ENCODE assay signal across 13 cellular contexts in the genomic region with DNA sequence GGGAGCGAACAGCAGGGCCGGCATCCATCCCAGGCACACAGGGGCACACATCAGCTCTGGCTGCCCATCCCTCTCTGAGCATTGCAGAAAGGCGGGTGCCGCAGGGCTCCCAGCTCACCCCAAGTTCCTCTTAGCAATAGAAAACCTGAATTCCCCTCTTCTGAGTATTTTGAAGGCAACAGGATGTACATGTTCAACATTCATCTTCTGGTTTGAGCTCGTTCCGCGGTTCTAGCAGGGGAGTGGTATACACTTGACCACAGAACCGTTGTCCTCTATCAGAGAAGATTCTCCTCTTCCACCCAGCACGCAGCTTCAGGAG. TPM values are rescaled to one million over a fixed set of nuclear protein-coding genes. Genes with fewer than 3 reads are reported as not detected.
A peak's percentile ranks its signal among the peaks of the same experiment; 100 is the strongest.
DNase-seq lines count a peak whose midpoint lies in the region; ATAC-seq and TF ChIP-seq lines count a peak whose summit lies in the region.
"Had no signal": no experiment of that assay in that cellular context is flagged by ENCODE, and none has a peak within 500 bp of the region (broad histone marks: within the 10 kb centered on the region; RNA-seq: fewer than 3 reads in every experiment).

No MANE protein-coding gene starts in this region.

- H2AFZ ChIP-seq in SK-N-SH (ENCODE audit: low read depth) = peak overlapping the region; percentile 81
- H2AFZ ChIP-seq: PC-9 had no signal

- TF ChIP-seq POLR2A in vagina (IDR thresholded peaks at IDR 0.05) = no peak

- H3K27ac ChIP-seq in SK-N-SH (ENCODE audit: low read depth in 2 of 2, low read length in 1 of 2) (peak overlapping the region in 1 of 2 experiments; percentile 95; a peak in 2 of 4 replicates), layer of hippocampus (ENCODE audit: low read depth, low read length) (peak overlapping the region; percentile 62), vagina (no peak overlapping the region)
- H3K27ac ChIP-seq: PC-9 had no signal

- no peaks in the 10 kb centered on the region for H3K36me3 ChIP-seq in SK-N-SH (replicated peaks in 1 of 2; ENCODE audit: control insufficient read depth in 1 of 2, insufficient read depth in 2 of 2, low read length in 1 of 2)
- no peaks in the 10 kb centered on the region for H3K36me3 ChIP-seq in vagina

- H3F3A ChIP-seq in SK-N-SH (replicated peaks; ENCODE audit: insufficient read depth) = peaks cover 5% of the 10 kb centered on the region

- no peak for TF ChIP-seq CTCF in SK-N-SH (IDR thresholded peaks at IDR 0.05)
- TF ChIP-seq CTCF in vagina (IDR thresholded peaks at IDR 0.05) = no peak

- H3K4me3 ChIP-seq in SK-N-SH (ENCODE audit: low read depth in 2 of 2, low read length in 1 of 2) (peak overlapping the region in 1 of 2 experiments; percentile 12; a peak in 1 of 4 replicates), vagina (no peak overlapping the region)
- H3K4me3 ChIP-seq: PC-9 had no signal

- TF ChIP-seq EP300 in SK-N-SH (IDR thresholded peaks at IDR 0.05; ENCODE audit: borderline replicate concordance in 1 of 2, low read depth in 1 of 2, low read length in 1 of 2) = no peak

- no peak overlapping the region for H3K9ac ChIP-seq in SK-N-SH

- H3K9me2 ChIP-seq in SK-N-SH = no peaks in the 10 kb centered on the region

- 60% methylated on average over 9 of the region's 9 CpGs for WGBS in SK-N-SH (ENCODE audit: low lambda C conversion rate)

- POLR2A ChIA-PET in SK-N-SH (lab: Yijun Ruan, JAX) = interaction anchor here (0.7 to 2.7 kb wide), 5 partner anchors 16 to 151 kb away, joined by 3 to 9 read pairs (median 3); a partner anchor contains a TSS

- peak; percentile 21 for DNase-seq in A172 (ENCODE audit: low spot score)
- peak; percentile 26 for DNase-seq in CD1c-positive myeloid dendritic cell (ENCODE audit: extremely low spot score)
- no peak for DNase-seq in SK-N-SH
- DNase-seq in stimulated activated CD4-positive, alpha-beta T cell treated with anti-CD3 and anti-CD28 coated beads, Interleukin-4, amount 100 ng/mL, for 1 hour = no peak
- DNase-seq in vagina (ENCODE audit: extremely low spot score in 2 of 2) = no peak
- DNase-seq: Calu3; NCI-H2029 treated with DMSO at 0.1 percent for 48 hours; PC-9; stimulated activated CD4-positive, alpha-beta T cell treated with anti-CD3 and anti-CD28 coated beads, Interleukin-4, amount 100 ng/mL, for 24 hours had no signal

- CTCF ChIA-PET in SK-N-SH (lab: Yijun Ruan, JAX) = interaction anchor here (0.6 to 2.9 kb wide), 7 partner anchors 26 to 153 kb away, joined by 3 to 12 read pairs (median 4); no protein-coding TSS in a partner anchor

- no peaks in the 10 kb centered on the region for H4K20me1 ChIP-seq in SK-N-SH (ENCODE audit: insufficient read depth)

- peak overlapping the region; percentile 70 for H3K4me2 ChIP-seq in SK-N-SH

- intact Hi-C loops in vagina (cut with DNase I) = no loop called here

- H3K9me3 ChIP-seq in SK-N-SH (no peaks in the 10 kb centered on the region), vagina (no peaks in the 10 kb centered on the region)

- no peaks in the 10 kb centered on the region for H3K79me2 ChIP-seq in SK-N-SH (ENCODE audit: insufficient read depth)

- ATAC-seq in HG03521 (IDR thresholded peaks at IDR 0.05; ENCODE audit: unreplicated experiment) (no peak), HG02852 (IDR thresholded peaks at IDR 0.05; ENCODE audit: unreplicated experiment) (no peak)

- TF ChIP-seq RAD21 in SK-N-SH (IDR thresholded peaks at IDR 0.05; ENCODE audit: low read length) = no peak

- no peaks in the 10 kb centered on the region for H3K27me3 ChIP-seq in SK-N-SH (ENCODE audit: insufficient read depth)
- peaks cover 7% of the 10 kb centered on the region for H3K27me3 ChIP-seq in layer of hippocampus (ENCODE audit: control insufficient read depth, insufficient read depth, low read length)
- H3K27me3 ChIP-seq in vagina = peaks cover 4% of the 10 kb centered on the region

- peaks cover 10 to 43% of the 10 kb centered on the region in 2 experiments for H3K4me1 ChIP-seq in SK-N-SH (ENCODE audit: control insufficient read depth in 1 of 2, insufficient read depth in 2 of 2, low read depth in 1 of 2, low read length in 1 of 2)
- H3K4me1 ChIP-seq in vagina = peaks cover 43% of the 10 kb centered on the region

TF ChIP-seq in SK-N-SH, 30 proteins besides CTCF, POLR2A, EP300 and RAD21:
- TF ChIP-seq ELF1 (IDR thresholded peaks at IDR 0.05) (no peak), MEF2A (IDR thresholded peaks at IDR 0.05; ENCODE audit: borderline replicate concordance, low read depth) (no peak), NFIC (IDR thresholded peaks at IDR 0.05; ENCODE audit: borderline replicate concordance) (no peak), TCF12 (IDR thresholded peaks at IDR 0.05) (no peak), GATA2 (CRISPR knock-in tag; IDR thresholded peaks at IDR 0.05) (no peak), RXRA (IDR thresholded peaks at IDR 0.05; ENCODE audit: borderline replicate concordance, low read depth) (no peak), MXI1 (IDR thresholded peaks at IDR 0.05; ENCODE audit: low read depth, low read length) (no peak), NRF1 (IDR thresholded peaks at IDR 0.05; ENCODE audit: low read depth, low read length) (no peak), CHD2 (IDR thresholded peaks at IDR 0.05; ENCODE audit: low read length, partially characterized antibody) (no peak), GABPA (IDR thresholded peaks at IDR 0.05; ENCODE audit: low read depth) (no peak), SIN3A (IDR thresholded peaks at IDR 0.05; ENCODE audit: borderline replicate concordance, low read depth, low read length) (no peak)
- TF ChIP-seq, protein P1, sequence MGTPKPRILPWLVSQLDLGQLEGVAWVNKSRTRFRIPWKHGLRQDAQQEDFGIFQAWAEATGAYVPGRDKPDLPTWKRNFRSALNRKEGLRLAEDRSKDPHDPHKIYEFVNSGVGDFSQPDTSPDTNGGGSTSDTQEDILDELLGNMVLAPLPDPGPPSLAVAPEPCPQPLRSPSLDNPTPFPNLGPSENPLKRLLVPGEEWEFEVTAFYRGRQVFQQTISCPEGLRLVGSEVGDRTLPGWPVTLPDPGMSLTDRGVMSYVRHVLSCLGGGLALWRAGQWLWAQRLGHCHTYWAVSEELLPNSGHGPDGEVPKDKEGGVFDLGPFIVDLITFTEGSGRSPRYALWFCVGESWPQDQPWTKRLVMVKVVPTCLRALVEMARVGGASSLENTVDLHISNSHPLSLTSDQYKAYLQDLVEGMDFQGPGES (IDR thresholded peaks at IDR 0.05; ENCODE audit: low read depth, low read length) = no peak
- TF ChIP-seq, protein P2, sequence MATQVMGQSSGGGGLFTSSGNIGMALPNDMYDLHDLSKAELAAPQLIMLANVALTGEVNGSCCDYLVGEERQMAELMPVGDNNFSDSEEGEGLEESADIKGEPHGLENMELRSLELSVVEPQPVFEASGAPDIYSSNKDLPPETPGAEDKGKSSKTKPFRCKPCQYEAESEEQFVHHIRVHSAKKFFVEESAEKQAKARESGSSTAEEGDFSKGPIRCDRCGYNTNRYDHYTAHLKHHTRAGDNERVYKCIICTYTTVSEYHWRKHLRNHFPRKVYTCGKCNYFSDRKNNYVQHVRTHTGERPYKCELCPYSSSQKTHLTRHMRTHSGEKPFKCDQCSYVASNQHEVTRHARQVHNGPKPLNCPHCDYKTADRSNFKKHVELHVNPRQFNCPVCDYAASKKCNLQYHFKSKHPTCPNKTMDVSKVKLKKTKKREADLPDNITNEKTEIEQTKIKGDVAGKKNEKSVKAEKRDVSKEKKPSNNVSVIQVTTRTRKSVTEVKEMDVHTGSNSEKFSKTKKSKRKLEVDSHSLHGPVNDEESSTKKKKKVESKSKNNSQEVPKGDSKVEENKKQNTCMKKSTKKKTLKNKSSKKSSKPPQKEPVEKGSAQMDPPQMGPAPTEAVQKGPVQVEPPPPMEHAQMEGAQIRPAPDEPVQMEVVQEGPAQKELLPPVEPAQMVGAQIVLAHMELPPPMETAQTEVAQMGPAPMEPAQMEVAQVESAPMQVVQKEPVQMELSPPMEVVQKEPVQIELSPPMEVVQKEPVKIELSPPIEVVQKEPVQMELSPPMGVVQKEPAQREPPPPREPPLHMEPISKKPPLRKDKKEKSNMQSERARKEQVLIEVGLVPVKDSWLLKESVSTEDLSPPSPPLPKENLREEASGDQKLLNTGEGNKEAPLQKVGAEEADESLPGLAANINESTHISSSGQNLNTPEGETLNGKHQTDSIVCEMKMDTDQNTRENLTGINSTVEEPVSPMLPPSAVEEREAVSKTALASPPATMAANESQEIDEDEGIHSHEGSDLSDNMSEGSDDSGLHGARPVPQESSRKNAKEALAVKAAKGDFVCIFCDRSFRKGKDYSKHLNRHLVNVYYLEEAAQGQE (IDR thresholded peaks at IDR 0.05; ENCODE audit: low read depth, low read length) = no peak
- TF ChIP-seq, protein P3, sequence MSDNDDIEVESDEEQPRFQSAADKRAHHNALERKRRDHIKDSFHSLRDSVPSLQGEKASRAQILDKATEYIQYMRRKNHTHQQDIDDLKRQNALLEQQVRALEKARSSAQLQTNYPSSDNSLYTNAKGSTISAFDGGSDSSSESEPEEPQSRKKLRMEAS (IDR thresholded peaks at IDR 0.05; ENCODE audit: low read depth) = no peak
- TF ChIP-seq, protein P4, sequence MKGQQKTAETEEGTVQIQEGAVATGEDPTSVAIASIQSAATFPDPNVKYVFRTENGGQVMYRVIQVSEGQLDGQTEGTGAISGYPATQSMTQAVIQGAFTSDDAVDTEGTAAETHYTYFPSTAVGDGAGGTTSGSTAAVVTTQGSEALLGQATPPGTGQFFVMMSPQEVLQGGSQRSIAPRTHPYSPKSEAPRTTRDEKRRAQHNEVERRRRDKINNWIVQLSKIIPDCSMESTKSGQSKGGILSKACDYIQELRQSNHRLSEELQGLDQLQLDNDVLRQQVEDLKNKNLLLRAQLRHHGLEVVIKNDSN (IDR thresholded peaks at IDR 0.05; ENCODE audit: borderline replicate concordance, low read depth) = no peak

RNA-seq across cellular contexts. Expression of a gene that starts 23.6 kb away (rescaled TPM):
- total RNA-seq in A172 (2014; rRNA removed; shearing (Covaris generic)) = not detected in 2 replicates
- 0.21 and 0.36 TPM in 2 replicates for polyA plus RNA-seq in SK-N-SH (2012; rRNA removed)
- polyA plus RNA-seq in SK-N-SH (2012; cell fraction: cytosol; rRNA removed) = 0.03 and 0.05 TPM in 2 replicates
- polyA plus RNA-seq in SK-N-SH (2012; cell fraction: nucleus; rRNA removed) = 2.7 TPM in 2 replicates
- not detected for total RNA-seq in vagina
- total RNA-seq: PC-9 had no signal
- polyA plus RNA-seq: IgD-negative memory B cell had no signal

Comparison
In these comparisons a context has a peak if more than half of its experiments do, and no peak if none do; other contexts are left out.
1. DNase-seq: peak in A172 (single experiment) and CD1c-positive myeloid dendritic cell (single experiment); none in SK-N-SH (single experiment), stimulated activated CD4-positive, alpha-beta T cell treated with anti-CD3 and anti-CD28 coated beads, Interleukin-4, amount 100 ng/mL, for 1 hour (single experiment) and vagina (0 of 2).